In genomic region chr12:3680919-3681594, GRCh38 we compare ENCODE assay signal across 9 cellular contexts.
A peak's percentile ranks its signal among the peaks of the same experiment; 100 is the strongest.
DNase-seq lines count a peak whose midpoint lies in the region; TF ChIP-seq lines count a peak whose summit lies in the region.
"Had no signal": no experiment of that assay in that cellular context is flagged by ENCODE, and none has a peak within 500 bp of the region (broad histone marks: within the 10 kb centered on the region; RNA-seq: fewer than 3 reads in every experiment).

No MANE protein-coding gene starts in this region.

- no peaks in the 10 kb centered on the region for H3K79me2 ChIP-seq in smooth muscle cell (ENCODE audit: low read depth)

- H3K27ac ChIP-seq in smooth muscle cell (ENCODE audit: low read depth) = no peak overlapping the region

- H3K9ac ChIP-seq in smooth muscle cell (ENCODE audit: low read depth) = no peak overlapping the region

- DNase-seq in NCI-H2107 (lab: John Stamatoyannopoulos, UW) (peak; percentile 71), NCI-H2107 treated with DMSO at 0.1 percent for 48 hours (lab: John Stamatoyannopoulos, UW; ENCODE audit: unreplicated experiment) (no peak), astrocyte of the hippocampus (ENCODE audit: low read depth, low spot score) (peak; percentile 37), iris pigment epithelial cell (ENCODE audit: low read depth) (peak; percentile 54), smooth muscle cell (lab: John Stamatoyannopoulos, UW; ENCODE audit: unreplicated experiment) (no peak), glomerular visceral epithelial cell (ENCODE audit: extremely low spot score) (no peak), H7 (no peak), activated gamma-delta T cell (lab: John Stamatoyannopoulos, UW) (no peak)
- DNase-seq: effector CD8-positive, alpha-beta T cell had no signal

- H3K36me3 ChIP-seq in smooth muscle cell (ENCODE audit: low read depth) = no peaks in the 10 kb centered on the region
- no peaks in the 10 kb centered on the region for H3K36me3 ChIP-seq in H7 (replicated peaks; ENCODE audit: control insufficient read depth, insufficient read depth, low read length)

- H3K9me3 ChIP-seq in smooth muscle cell (replicated peaks; ENCODE audit: low read depth) = no peaks in the 10 kb centered on the region

- TF ChIP-seq CTCF in smooth muscle cell (IDR thresholded peaks at IDR 0.05; ENCODE audit: borderline replicate concordance, insufficient read depth, poor library complexity, severe bottlenecking) = peak; percentile 16

- no peaks in the 10 kb centered on the region for H3F3A ChIP-seq in smooth muscle cell (ENCODE audit: low read depth)

- WGBS in smooth muscle cell (ENCODE audit: low lambda C conversion rate) = 86% methylated on average over 8 of the region's 8 CpGs

- no peak overlapping the region for H3K4me2 ChIP-seq in smooth muscle cell

- H3K4me3 ChIP-seq in smooth muscle cell (no peak overlapping the region), H7 (ENCODE audit: insufficient read depth, low read depth, low read length) (no peak overlapping the region)

- no peak overlapping the region for H2AFZ ChIP-seq in smooth muscle cell (ENCODE audit: low read depth)

- no peaks in the 10 kb centered on the region for H3K4me1 ChIP-seq in smooth muscle cell (ENCODE audit: low read depth)

- H3K27me3 ChIP-seq in smooth muscle cell (ENCODE audit: low read depth) (no peaks in the 10 kb centered on the region), H7 (ENCODE audit: control insufficient read depth, insufficient read depth, low read length) (no peaks in the 10 kb centered on the region)

- no peaks in the 10 kb centered on the region for H4K20me1 ChIP-seq in smooth muscle cell (ENCODE audit: low read depth)

Comparison
In these comparisons a context has a peak if more than half of its experiments do, and no peak if none do; other contexts are left out.
1. DNase-seq: peak in NCI-H2107 (single experiment), astrocyte of the hippocampus (single experiment) and iris pigment epithelial cell (single experiment); none in NCI-H2107 treated with DMSO at 0.1 percent for 48 hours (single experiment), smooth muscle cell (single experiment), glomerular visceral epithelial cell (single experiment), H7 (single experiment) and activated gamma-delta T cell (single experiment).